Comparison of ENCODE assay signal across 12 cellular contexts in genomic region chr17:82152114-82152513, GRCh38.
"Had no signal": no experiment of that assay in that cellular context is flagged by ENCODE, and none has a peak within 500 bp of the region (broad histone marks: within the 10 kb centered on the region; RNA-seq: fewer than 3 reads in every experiment).

No MANE protein-coding gene starts in this region.

- H3K4me1 ChIP-seq: foreskin keratinocyte, heart right ventricle, sigmoid colon had no signal

- H3K4me3 ChIP-seq: heart right ventricle, sigmoid colon had no signal

- H3K9me3 ChIP-seq: heart right ventricle, sigmoid colon had no signal

- H3K27ac ChIP-seq: foreskin keratinocyte, heart right ventricle, sigmoid colon had no signal

- ATAC-seq: activated CD4-positive, CD25-positive, alpha-beta regulatory T cell treated with anti-CD3 and anti-CD28 coated beads, Interleukin-2, amount 50 U/mL, for 24 hours; heart right ventricle; natural killer cell had no signal

- DNase-seq: activated CD4-positive, alpha-beta T cell treated with anti-CD3 and anti-CD28 coated beads, Interleukin-2, amount 50 U/mL, for 4 hours; activated effector memory CD4-positive, alpha-beta T cell treated with Interleukin-2 at 50 U/mL for 16 hours; activated T-cell treated with anti-CD3 and anti-CD28 coated beads, Interleukin-2, amount 50 U/mL, for 1 hour; amygdala; heart right ventricle; natural killer cell; nucleus accumbens; sigmoid colon; stimulated activated CD4-positive, alpha-beta T cell treated with anti-CD3 and anti-CD28 coated beads, Interleukin-12 subunit alpha, Interleukin-12 subunit beta, amount 100 ng/mL, for 4 hours; stimulated activated naive CD4-positive, alpha-beta T cell had no signal

- H3K27me3 ChIP-seq: foreskin keratinocyte, heart right ventricle, sigmoid colon had no signal
